17 cellular contexts compared by ENCODE assay signal in the genomic region with DNA sequence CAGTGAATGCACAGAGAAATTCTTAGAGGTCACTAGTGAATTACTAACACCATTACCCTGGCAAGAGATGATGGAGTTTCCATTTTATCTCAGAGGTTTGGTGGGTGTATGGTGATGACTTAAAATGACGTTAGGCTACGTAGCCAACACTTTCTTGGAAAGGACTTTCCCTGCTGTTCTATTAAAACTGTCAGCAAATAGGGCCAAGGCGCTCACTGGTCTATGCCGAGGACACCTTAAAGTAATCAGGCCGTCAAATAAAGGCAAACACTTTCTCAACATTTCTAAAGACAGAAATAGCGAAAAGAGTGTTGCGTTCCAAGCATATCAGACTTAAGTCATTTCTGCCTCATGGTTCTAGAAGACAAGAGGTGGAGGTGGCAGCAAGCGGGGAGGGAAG.
"Had no signal": no experiment of that assay in that cellular context is flagged by ENCODE, and none has a peak within 500 bp of the region (broad histone marks: within the 10 kb centered on the region; RNA-seq: fewer than 3 reads in every experiment).

No MANE protein-coding gene starts in this region.

- H3K27ac Mint-ChIP-seq: activated naive CD4-positive, alpha-beta T cell treated with anti-CD3 and anti-CD28 coated beads, Interleukin-2, amount 10 ng/mL, durations not matched to agents 7 days and 5 days had no signal

- H3K27me3 ChIP-seq: gastrocnemius medialis, right atrium auricular region, suprapubic skin had no signal

- H3K36me3 ChIP-seq: gastrocnemius medialis, right atrium auricular region, suprapubic skin had no signal

- FAIRE-seq: endothelial cell of umbilical vein had no signal

- H3K4me1 ChIP-seq: gastrocnemius medialis had no signal

- H3K27me3 Mint-ChIP-seq: activated naive CD4-positive, alpha-beta T cell treated with anti-CD3 and anti-CD28 coated beads, Interleukin-2, amount 10 ng/mL, durations not matched to agents 7 days and 5 days; naive thymus-derived CD4-positive, alpha-beta T cell had no signal

- H3K4me3 ChIP-seq: gastrocnemius medialis, right atrium auricular region, SK-N-MC, suprapubic skin had no signal

- H3K4me3 Mint-ChIP-seq: activated naive CD4-positive, alpha-beta T cell treated with anti-CD3 and anti-CD28 coated beads, Interleukin-2, amount 10 ng/mL, durations not matched to agents 7 days and 5 days; naive thymus-derived CD4-positive, alpha-beta T cell had no signal

- H3K27ac ChIP-seq: gastrocnemius medialis, right atrium auricular region, SK-N-MC, suprapubic skin had no signal

- ATAC-seq: gastrocnemius medialis; left lobe of liver; naive thymus-derived CD4-positive, alpha-beta T cell; stimulated activated naive CD8-positive, alpha-beta T cell treated with anti-CD3 and anti-CD28 coated beads, Interleukin-15, Interleukin-2, amounts not matched to agents 100 U/mL and 50 U/mL, for 24 hours had no signal

- DNase-seq: activated CD4-positive, alpha-beta T cell treated with anti-CD3 and anti-CD28 coated beads for 1 hour; activated CD4-positive, alpha-beta T cell treated with anti-CD3 and anti-CD28 coated beads, Interleukin-2, amount 50 U/mL, for 48 hours; activated naive CD4-positive, alpha-beta T cell treated with anti-CD3 and anti-CD28 coated beads, Interleukin-2, amount 10 ng/mL, durations not matched to agents 7 days and 5 days; activated T-cell treated with anti-CD3 and anti-CD28 coated beads, Interleukin-2, amount 50 U/mL, for 1 hour; central memory CD4-positive, alpha-beta T cell; cortex of kidney; effector CD4-positive, alpha-beta T cell; gastrocnemius medialis; islet precursor cell; naive thymus-derived CD4-positive, alpha-beta T cell; stimulated activated naive CD8-positive, alpha-beta T cell treated with anti-CD3 and anti-CD28 coated beads, Interleukin-15, Interleukin-2, amounts not matched to agents 100 U/mL and 50 U/mL, for 24 hours; T-helper 1 cell had no signal

- H3K9me3 Mint-ChIP-seq: activated naive CD4-positive, alpha-beta T cell treated with anti-CD3 and anti-CD28 coated beads, Interleukin-2, amount 10 ng/mL, durations not matched to agents 7 days and 5 days; naive thymus-derived CD4-positive, alpha-beta T cell had no signal

- H3K9me3 ChIP-seq: gastrocnemius medialis, right atrium auricular region, suprapubic skin had no signal
